Comparison of ENCODE assay signal across 1 cellular context in genomic region chr19:50008532-50008931, GRCh38.
TF ChIP-seq lines count a peak whose summit lies in the region.

No MANE protein-coding gene starts in this region.

TF ChIP-seq in H1, 55 proteins besides CTCF, POLR2A, EP300 and RAD21:
- no peak for TF ChIP-seq NRF1 (IDR thresholded peaks at IDR 0.05; ENCODE audit: low read depth, low read length)
- no peak for TF ChIP-seq FOSL1 (IDR thresholded peaks at IDR 0.05; ENCODE audit: insufficient read depth, low read depth, low read length)
- no peak for TF ChIP-seq ASH2L (IDR thresholded peaks at IDR 0.05; ENCODE audit: low read length)
- no peak for TF ChIP-seq CBX8 (IDR thresholded peaks at IDR 0.05; ENCODE audit: borderline replicate concordance, low read depth, low read length)
- no peak for TF ChIP-seq MAX (IDR thresholded peaks at IDR 0.05)
- TF ChIP-seq BCL11A (IDR thresholded peaks at IDR 0.05; ENCODE audit: low read depth in 2 of 2, low read length in 2 of 2), result no peak
- no peak for TF ChIP-seq EGR1 (IDR thresholded peaks at IDR 0.05; ENCODE audit: borderline replicate concordance, low read depth, low read length)
- TF ChIP-seq JUND (IDR thresholded peaks at IDR 0.05; ENCODE audit: low read length), result no peak
- no peak for TF ChIP-seq KDM1A (IDR thresholded peaks at IDR 0.05; ENCODE audit: borderline replicate concordance, low read length)
- TF ChIP-seq HDAC2 (IDR thresholded peaks at IDR 0.05; ENCODE audit: borderline replicate concordance in 1 of 2, low read depth in 2 of 2, low read length in 2 of 2), result no peak
- TF ChIP-seq CREB1 (IDR thresholded peaks at IDR 0.05), result no peak
TF ChIP-seq in H1: peak in this region for 0.
